In the genomic region with DNA sequence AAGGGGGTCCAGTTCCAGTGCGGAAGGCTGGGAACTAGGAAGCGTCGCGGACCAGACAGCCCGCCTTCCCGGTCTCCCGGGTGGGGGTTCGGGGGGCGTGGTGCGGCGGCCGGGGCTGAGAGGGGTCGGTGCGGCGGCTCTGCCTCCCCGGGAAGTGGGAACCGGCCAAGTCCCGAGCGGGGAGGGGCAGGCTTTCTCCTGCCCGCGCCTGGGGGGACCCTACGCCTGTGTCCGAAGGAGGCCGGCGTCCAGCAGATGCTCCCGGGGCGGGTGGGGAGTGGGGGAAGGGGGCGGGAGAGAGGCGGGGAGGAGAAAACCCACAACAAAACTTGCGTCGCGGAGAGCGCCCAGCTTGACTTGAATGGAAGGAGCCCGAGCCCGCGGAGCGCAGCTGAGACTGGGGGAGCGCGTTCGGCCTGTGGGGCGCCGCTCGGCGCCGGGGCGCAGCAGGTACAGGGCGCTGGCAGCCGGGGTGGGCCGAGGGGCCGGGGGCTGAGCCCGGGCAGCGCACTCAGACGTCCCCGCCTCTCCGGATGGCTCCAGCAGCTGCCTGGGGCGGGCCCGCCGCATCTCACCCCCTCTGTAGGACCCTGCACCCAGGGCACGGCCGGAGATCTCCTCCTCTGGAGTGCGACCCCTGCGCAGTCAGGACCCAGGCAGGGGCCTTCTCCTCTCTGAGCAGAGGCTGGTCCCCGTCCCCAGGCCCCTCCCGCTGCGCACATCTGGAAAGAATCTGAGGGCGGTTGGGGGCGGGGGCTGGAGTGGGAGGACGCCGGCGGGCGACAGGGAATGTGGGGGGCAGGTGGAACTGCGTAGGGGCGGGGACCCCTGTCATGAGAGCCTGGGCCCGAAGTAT, we compare ENCODE assay signal across 8 cellular contexts. TPM values are rescaled to one million over a fixed set of nuclear protein-coding genes. Genes with fewer than 3 reads are reported as not detected.
DNase-seq lines count a peak whose midpoint lies in the region; FAIRE-seq and TF ChIP-seq lines count a peak whose summit lies in the region.

Gene PODN (plus strand): TSS at position 355 of the 856 bp plus-strand sequence. CDS start 7,643 bp downstream, outside the sequence.

- H4K20me1 ChIP-seq in H1 (replicated peaks in 1 of 2; ENCODE audit: control insufficient read depth in 1 of 2, insufficient read depth in 2 of 2, low read length in 2 of 2) (no peaks in the 10 kb centered on the region), OCI-LY7 (ENCODE audit: insufficient read depth, low read length) (no peaks in the 10 kb centered on the region)

- H3K18ac ChIP-seq in H1 (ENCODE audit: extremely low read depth, low read length) = peak within 1 kb of the TSS; percentile 24; the same call in 1 of the 2 replicates

- 3% methylated on average over 23 of the region's 74 CpGs; no CpG with 5 or more reads in 1 of the 2 experiments for WGBS in H1 (ENCODE audit: extremely low coverage in 1 of 2, insufficient coverage in 1 of 2, insufficient read length in 1 of 2, insufficient replicate concordance in 2 of 2, low coverage in 1 of 2, low lambda C conversion rate in 2 of 2, missing lambda C conversion rate in 1 of 2), 2 experiments

- H3K27ac ChIP-seq in A673 (ENCODE audit: low read depth, low read length, poor library complexity, severe bottlenecking) (no peak within 1 kb of the TSS), H1 (ENCODE audit: low read depth, low read length) (no peak within 1 kb of the TSS), OCI-LY7 (ENCODE audit: low read depth, low read length, poor library complexity, severe bottlenecking) (no peak within 1 kb of the TSS)

- H3K36me3 ChIP-seq in A673 (ENCODE audit: insufficient read depth, low read length, poor library complexity, severe bottlenecking) = no peaks in the 10 kb centered on the region
- no peaks in the 10 kb centered on the region for H3K36me3 ChIP-seq in H1 (ENCODE audit: control insufficient read depth in 2 of 4, insufficient read depth in 4 of 4, low read length in 3 of 4)
- no peaks in the 10 kb centered on the region for H3K36me3 ChIP-seq in OCI-LY7 (ENCODE audit: insufficient read depth, low read length)

- no peak within 1 kb of the TSS for H3K23ac ChIP-seq in H1 (ENCODE audit: insufficient read length)

- H2AFZ ChIP-seq in H1 (ENCODE audit: low read length) (peak within 1 kb of the TSS; percentile 54; the same call in 1 of the 2 replicates), OCI-LY7 (ENCODE audit: low read length) (no peak within 1 kb of the TSS)

- H4K5ac ChIP-seq in H1 (ENCODE audit: insufficient read length, low read depth, low read length) = no peak within 1 kb of the TSS

- TF ChIP-seq CTCF in A673 (conservative IDR thresholded peaks at IDR 0.05; ENCODE audit: low read depth, low read length) (no peak), H1 (IDR thresholded peaks at IDR 0.05; ENCODE audit: control extremely low read depth in 1 of 3, insufficient read depth in 1 of 3, low read depth in 1 of 3, low read length in 3 of 3) (no peak), OCI-LY7 (conservative IDR thresholded peaks at IDR 0.05; ENCODE audit: low read length) (no peak)

- no peak within 1 kb of the TSS for H3K4ac ChIP-seq in H1 (replicated peaks; ENCODE audit: insufficient read length, low read depth, low read length)

- no peak within 1 kb of the TSS for H2BK5ac ChIP-seq in H1 (ENCODE audit: low read depth, low read length)

- POLR2A ChIA-PET in A673 (lab: Charles Lee; ENCODE audit: low non-redundant PET) = no interaction called here
- POLR2A ChIA-PET in H1 (lab: Charles Lee; ENCODE audit: partially characterized antibody) = no interaction called here
- POLR2A ChIA-PET in OCI-LY7 (lab: Charles Lee) = no interaction called here

- H3K9me3 ChIP-seq in A673 (ENCODE audit: low read depth, low read length, poor library complexity, severe bottlenecking) (no peaks in the 10 kb centered on the region), H1 (ENCODE audit: insufficient read depth in 2 of 2, low read depth in 1 of 2, low read length in 1 of 2) (no peaks in the 10 kb centered on the region), OCI-LY7 (ENCODE audit: low read length) (no peaks in the 10 kb centered on the region)

- H3K9me2 ChIP-seq in OCI-LY7 (ENCODE audit: insufficient read depth, low read length) = no peaks in the 10 kb centered on the region

- H3K79me2 ChIP-seq in H1 (ENCODE audit: control insufficient read depth in 1 of 2, insufficient read depth in 2 of 2, low read length in 2 of 2) = no peaks in the 10 kb centered on the region
- H3K79me2 ChIP-seq in OCI-LY7 (ENCODE audit: insufficient read depth, low read depth, low read length) = no peaks in the 10 kb centered on the region

- no peak for TF ChIP-seq EP300 in H1 (IDR thresholded peaks at IDR 0.05; ENCODE audit: borderline replicate concordance in 1 of 2, low read depth in 2 of 2, low read length in 2 of 2)

- H3K4me3 ChIP-seq in A673 (ENCODE audit: low read depth, low read length, poor library complexity, severe bottlenecking) (peak within 1 kb of the TSS; percentile 60), H1 (ENCODE audit: extremely low read depth in 1 of 4, insufficient read depth in 2 of 4, low read depth in 3 of 4, low read length in 4 of 4) (peak within 1 kb of the TSS; percentile 29 to 69 (median 56)), OCI-LY7 (ENCODE audit: low read depth, low read length, poor library complexity, severe bottlenecking) (no peak within 1 kb of the TSS)

- H2BK12ac ChIP-seq in H1 (ENCODE audit: low read depth, low read length) = no peak within 1 kb of the TSS; the same call in 1 of the 2 replicates

- H3K56ac ChIP-seq in H1 (replicated peaks; ENCODE audit: insufficient read length, low read depth, low read length) = no peak within 1 kb of the TSS

- no peak for TF ChIP-seq RAD21 in H1 (IDR thresholded peaks at IDR 0.05 in 1 of 2, conservative IDR thresholded peaks at IDR 0.05 in 1 of 2; ENCODE audit: low read depth in 2 of 2, low read length in 2 of 2)

- H2AK5ac ChIP-seq in H1 (ENCODE audit: low read depth, low read length) = no peak within 1 kb of the TSS

- H2BK20ac ChIP-seq in H1 (ENCODE audit: low read length) = no peak within 1 kb of the TSS

- DNase-seq in A673 (ENCODE audit: low spot score) (peak; percentile 37), HuH-7.5 (ENCODE audit: low spot score) (peak; percentile 57), H1 (ENCODE audit: low read depth in 1 of 2, low spot score in 2 of 2) (peak in 1 of 2 experiments; percentile 66), midbrain (lab: John Stamatoyannopoulos, UW) (peak; percentile 8), ureter (ENCODE audit: low spot score) (no peak), cortex of kidney (lab: John Stamatoyannopoulos, UW) (no peak), H4 (ENCODE audit: low spot score) (no peak), OCI-LY7 (ENCODE audit: low spot score) (no peak)

- peak within 1 kb of the TSS; percentile 12 for H4K8ac ChIP-seq in H1 (ENCODE audit: extremely low read depth, insufficient read depth, low read length)

- H3K14ac ChIP-seq in H1 (ENCODE audit: insufficient read length) = no peak within 1 kb of the TSS

- H3K27me3 ChIP-seq in A673 (replicated peaks; ENCODE audit: insufficient read depth, low read depth, low read length, poor library complexity) (peaks cover 10% of the 10 kb centered on the region), H1 (replicated peaks in 1 of 4; ENCODE audit: control insufficient read depth in 3 of 4, extremely low read depth in 1 of 4, insufficient read depth in 3 of 4, low read length in 3 of 4) (peaks cover 30 to 56% (median 50%) of the 10 kb centered on the region in 4 experiments)

- no peak within 1 kb of the TSS for H2BK120ac ChIP-seq in H1 (replicated peaks; ENCODE audit: low read depth, low read length)

- H3K4me1 ChIP-seq in A673 (ENCODE audit: insufficient read depth, low read length, poor library complexity, severe bottlenecking) (no peaks in the 10 kb centered on the region), H1 (replicated peaks in 1 of 4; ENCODE audit: control insufficient read depth in 3 of 4, insufficient read depth in 4 of 4, low read length in 3 of 4) (peaks cover 0 to 9% (median 3%) of the 10 kb centered on the region in 4 experiments; a peak in 5 of 7 replicates), OCI-LY7 (ENCODE audit: insufficient read depth, low read length, poor library complexity, severe bottlenecking) (no peaks in the 10 kb centered on the region)

- FAIRE-seq in H1 (lab: Jason Lieb, UNC) = no peak

- H3K79me1 ChIP-seq in H1 (ENCODE audit: low read depth, low read length) = no peaks in the 10 kb centered on the region

- intact Hi-C loops in A673 (cut with micrococcal nuclease; ENCODE audit: unreplicated experiment) = loop anchor here (10.0 kb wide), 1 partner anchor 123 kb away; no protein-coding TSS in a partner anchor
- intact Hi-C loops in OCI-LY7 (cut with micrococcal nuclease; ENCODE audit: unreplicated experiment) = no loop called here

- peak within 1 kb of the TSS; percentile 26 for H4K91ac ChIP-seq in H1 (replicated peaks; ENCODE audit: insufficient read length, low read length)

- no peak within 1 kb of the TSS; the same call in 1 of the 2 replicates for H2BK15ac ChIP-seq in H1 (ENCODE audit: low read length)

- no peak for TF ChIP-seq POLR2A in H1 (IDR thresholded peaks at IDR 0.05; ENCODE audit: control extremely low read depth in 1 of 2, low read depth in 2 of 2, low read length in 2 of 2)

- peak within 1 kb of the TSS; percentile 78 to 95 for H3K4me2 ChIP-seq in H1 (ENCODE audit: insufficient read depth in 1 of 2, low read depth in 2 of 2, low read length in 2 of 2)
- no peak within 1 kb of the TSS for H3K4me2 ChIP-seq in OCI-LY7 (ENCODE audit: low read length)

- H3K9ac ChIP-seq in H1 (replicated peaks in 1 of 4; ENCODE audit: extremely low read depth in 1 of 4, low read depth in 3 of 4, low read length in 3 of 4) = no peak within 1 kb of the TSS; a peak in 2 of 7 replicates

- BruUV-seq in A673 (replicated peaks; lab: Mats Ljungman, UMichigan) (no TSS peak), OCI-LY7 (replicated peaks; lab: Mats Ljungman, UMichigan) (no TSS peak)

- H3K23me2 ChIP-seq in H1 (ENCODE audit: low read depth, low read length) = peaks cover 11% of the 10 kb centered on the region; the same call in 1 of the 2 replicates

- CTCF ChIA-PET in A673 (lab: Charles Lee) = no interaction called here
- CTCF ChIA-PET in H1 (lab: Charles Lee; ENCODE audit: partially characterized antibody) = interaction anchor here (0.5 to 2.4 kb wide), 8 partner anchors 9 to 985 kb away, joined by 3 to 5 read pairs (median 3); no protein-coding TSS in a partner anchor
- CTCF ChIA-PET in OCI-LY7 (lab: Charles Lee; ENCODE audit: unreplicated experiment) = no interaction called here

RNA-seq across cellular contexts. Expression of gene PODN, which starts in this region (rescaled TPM):
- 0.17 TPM in 1 of 2 replicates, not detected in the other for total RNA-seq in A673 (2021)
- 0.11 and 0.17 TPM in 2 replicates for total RNA-seq in H1 (2021; fragmentation: NEBNext Ultra II Directional; extraction: Animal tissue kit (Norgen Biotek cat#: 25700))
- polyA plus RNA-seq in H1 (2011; rRNA removed) = 0.17 and 0.63 TPM in 2 replicates
- polyA plus RNA-seq in H1 (2011; cell fraction: cytosol; rRNA removed) = 0.50 TPM
- polyA plus RNA-seq in H1 (2011; cell fraction: nucleus; rRNA removed) = 0.91 TPM
- 0.17 to 0.42 TPM (median 0.31 TPM) in 4 replicates for polyA plus RNA-seq in H1 (2012, experiment 1 of 2)
- 0.22 TPM for polyA plus RNA-seq in H1 (2012, experiment 2 of 2)
- 0.14 TPM for polyA plus RNA-seq in H1 (2013, experiment 1 of 2)
- polyA plus RNA-seq in H1 (2013, experiment 2 of 2) = 0.22 TPM
- 0.28 and 0.39 TPM in 2 replicates for polyA minus RNA-seq in H1 (2011; rRNA and poly(A)+ RNA removed)
- polyA minus RNA-seq in H1 (2011; cell fraction: cytosol; rRNA and poly(A)+ RNA removed) = 1.8 TPM
- 0.30 TPM for polyA minus RNA-seq in H1 (2011; cell fraction: nucleus; rRNA and poly(A)+ RNA removed)
- total RNA-seq in ureter = 20.9 TPM
- total RNA-seq in H4 (2014; rRNA removed; shearing (Covaris generic)) = 0.10 TPM in 1 of 2 replicates, not detected in the other
- not detected in 2 replicates for total RNA-seq in OCI-LY7 (2014; rRNA removed; shearing (Covaris generic))
- total RNA-seq in OCI-LY7 (2022) = not detected in 2 replicates

Comparison
In these comparisons a context has a peak if more than half of its experiments do, and no peak if none do; other contexts are left out.
1. RNA of gene PODN (total RNA-seq): 20.9 TPM in ureter (single experiment); 0.11 to 0.17 TPM in H1, 0.10 TPM in H4, 0.17 TPM in A673 and not detected in OCI-LY7; every median in the first group is over 10 times any median in the second.
2. Peak in DNase-seq and H3K4me3 ChIP-seq in A673; RNA of the gene not detected or under 1 TPM.
3. DNase-seq: peak in HuH-7.5 (single experiment) and midbrain (single experiment); none in ureter (single experiment), cortex of kidney (single experiment), H4 (single experiment) and OCI-LY7 (single experiment).